In the genomic region with DNA sequence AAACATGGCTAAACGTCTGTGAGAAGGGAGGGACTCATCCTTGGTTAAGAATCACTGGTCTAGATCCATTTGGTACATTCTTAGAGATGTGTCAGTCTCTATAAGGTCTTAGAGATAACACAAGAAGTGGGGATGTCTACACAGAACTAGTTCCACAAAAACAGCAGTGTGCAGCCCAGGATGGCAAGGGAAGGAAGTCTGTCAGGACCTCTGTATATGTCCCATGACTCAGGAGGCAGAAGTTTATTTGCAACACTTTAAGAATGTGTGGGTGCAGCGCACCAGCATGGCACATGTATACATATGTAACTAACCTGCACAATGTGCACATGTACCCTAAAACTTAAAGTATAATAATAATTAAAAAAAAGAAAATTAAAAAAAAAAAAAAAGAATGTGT, we compare ENCODE assay signal across 29 cellular contexts.
"Had no signal": no experiment of that assay in that cellular context is flagged by ENCODE, and none has a peak within 500 bp of the region (broad histone marks: within the 10 kb centered on the region; RNA-seq: fewer than 3 reads in every experiment).

No MANE protein-coding gene starts in this region.

- H3K4me2 ChIP-seq: SK-N-SH had no signal

- H3K9ac ChIP-seq: SK-N-SH had no signal

- ATAC-seq: activated CD4-positive, alpha-beta T cell treated with anti-CD3 and anti-CD28 coated beads for 36 hours; activated CD4-positive, CD25-positive, alpha-beta regulatory T cell treated with anti-CD3 and anti-CD28 coated beads, Interleukin-2, amount 50 U/mL, for 24 hours; activated naive CD8-positive, alpha-beta T cell treated with anti-CD3 and anti-CD28 coated beads, Interleukin-2, amount 50 U/mL, for 24 hours; activated T-cell treated with anti-CD3 and anti-CD28 coated beads, Interleukin-2, amount 50 U/mL, for 4 hours had no signal

- FAIRE-seq: TTC549 had no signal

- DNase-seq: activated CD4-positive, alpha-beta memory T cell treated with anti-CD3 and anti-CD28 coated beads for 36 hours; activated CD4-positive, alpha-beta T cell treated with anti-CD3 and anti-CD28 coated beads for 36 hours; activated CD4-positive, alpha-beta T cell treated with anti-CD3 and anti-CD28 coated beads, Interleukin-2, amount 10 ng/mL, durations not matched to agents 7 days and 5 days; activated CD8-positive, alpha-beta memory T cell treated with anti-CD3 and anti-CD28 coated beads, Interleukin-2, amount 50 U/mL, for 4 hours; activated gamma-delta T cell treated with Interleukin-2 at 50 U/mL for 16 hours; activated naive CD4-positive, alpha-beta T cell treated with anti-CD3 and anti-CD28 coated beads for 36 hours; activated naive CD8-positive, alpha-beta T cell treated with anti-CD3 and anti-CD28 coated beads, Interleukin-2, amount 50 U/mL, for 24 hours; activated T-cell treated with anti-CD3 and anti-CD28 coated beads for 4 hours; activated T-cell treated with anti-CD3 and anti-CD28 coated beads, Interleukin-2, amount 50 U/mL, for 4 hours; anterior cingulate cortex; central memory CD4-positive, alpha-beta T cell; Karpas-422; MG63; NCI-H1048; NCI-H1436; NCI-H1694; NCI-H1930; NCI-H345; NCI-H524 treated with DMSO at 0.1 percent for 48 hours; SHP77 treated with DMSO at 0.1 percent for 48 hours; SK-N-SH had no signal

- H3K27ac ChIP-seq: SJSA1 had no signal

- H3K36me3 Mint-ChIP-seq: activated CD4-positive, alpha-beta memory T cell treated with anti-CD3 and anti-CD28 coated beads for 36 hours; activated naive CD8-positive, alpha-beta T cell; brain had no signal

- H3K27ac Mint-ChIP-seq: activated CD4-positive, alpha-beta memory T cell treated with anti-CD3 and anti-CD28 coated beads for 36 hours; activated CD4-positive, alpha-beta T cell treated with anti-CD3 and anti-CD28 coated beads for 36 hours; activated CD4-positive, alpha-beta T cell treated with anti-CD3 and anti-CD28 coated beads, Interleukin-2, amount 10 ng/mL, durations not matched to agents 7 days and 5 days; activated naive CD4-positive, alpha-beta T cell treated with anti-CD3 and anti-CD28 coated beads for 36 hours; activated naive CD8-positive, alpha-beta T cell; activated naive CD8-positive, alpha-beta T cell treated with anti-CD3 and anti-CD28 coated beads, Interleukin-2, amount 50 U/mL, for 24 hours; activated T-helper 1 cell treated with anti-CD3 and anti-CD28 coated beads, Interleukin-12 subunit alpha, Interleukin-12 subunit beta, Interleukin-2, Interleukin-4 antibody, amounts not matched to agents 30 ng/mL and 10 ng/mL and 1 ng/mL, durations not matched to agents 14 hours and 24 hours and 36 hours; brain; T-helper 1 cell treated with Interleukin-12 subunit alpha and Interleukin-12 subunit beta and Interleukin-4 antibody, amounts not matched to agents 30 μg/mL and 1 μg/mL, for 36 hours; T-helper 2 cell treated with Interferon-gamma antibody and Interleukin-4, amounts not matched to agents 5 μg/mL and 100 μg/mL, for 36 hours had no signal

- H3K36me3 ChIP-seq: MG63, SJSA1 had no signal

- H3K9me3 ChIP-seq: MG63, SJSA1, SK-N-SH had no signal

- H3K27me3 ChIP-seq: MG63, SJSA1 had no signal

- H3K4me1 ChIP-seq: SJSA1 had no signal

- H3K4me3 ChIP-seq: MG63, SJSA1 had no signal
